In the genomic region with DNA sequence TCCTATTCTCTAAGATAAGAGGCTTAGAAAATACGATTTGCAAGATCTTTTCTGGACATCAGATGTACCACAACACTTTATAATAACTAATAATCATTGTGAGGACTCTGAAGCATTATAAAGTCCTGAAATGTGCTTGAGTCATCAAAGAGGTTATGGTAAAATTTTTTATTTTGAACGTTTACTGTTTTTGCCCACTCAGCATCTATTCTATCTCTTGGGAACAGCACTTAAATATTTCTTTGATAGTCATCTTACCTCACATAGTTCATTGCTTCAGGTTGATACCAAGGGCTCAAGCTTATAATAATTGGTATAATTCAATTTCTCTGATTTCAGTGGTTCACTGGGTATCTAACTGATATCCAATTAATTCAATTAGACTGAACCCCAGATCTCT, we compare ENCODE assay signal across 3 cellular contexts.
TF ChIP-seq lines count a peak whose summit lies in the region.

No MANE protein-coding gene starts in this region.

TF ChIP-seq in A549, 52 proteins besides CTCF, POLR2A, EP300 and RAD21:
- peak; percentile 51 for TF ChIP-seq MAFK (IDR thresholded peaks at IDR 0.05; ENCODE audit: partially characterized antibody)
- TF ChIP-seq, protein P1, sequence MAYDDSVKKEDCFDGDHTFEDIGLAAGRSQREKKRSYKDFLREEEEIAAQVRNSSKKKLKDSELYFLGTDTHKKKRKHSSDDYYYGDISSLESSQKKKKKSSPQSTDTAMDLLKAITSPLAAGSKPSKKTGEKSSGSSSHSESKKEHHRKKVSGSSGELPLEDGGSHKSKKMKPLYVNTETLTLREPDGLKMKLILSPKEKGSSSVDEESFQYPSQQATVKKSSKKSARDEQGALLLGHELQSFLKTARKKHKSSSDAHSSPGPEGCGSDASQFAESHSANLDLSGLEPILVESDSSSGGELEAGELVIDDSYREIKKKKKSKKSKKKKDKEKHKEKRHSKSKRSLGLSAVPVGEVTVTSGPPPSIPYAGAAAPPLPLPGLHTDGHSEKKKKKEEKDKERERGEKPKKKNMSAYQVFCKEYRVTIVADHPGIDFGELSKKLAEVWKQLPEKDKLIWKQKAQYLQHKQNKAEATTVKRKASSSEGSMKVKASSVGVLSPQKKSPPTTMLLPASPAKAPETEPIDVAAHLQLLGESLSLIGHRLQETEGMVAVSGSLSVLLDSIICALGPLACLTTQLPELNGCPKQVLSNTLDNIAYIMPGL (CRISPR knock-in tag; IDR thresholded peaks at IDR 0.05; ENCODE audit: borderline replicate concordance), result no peak

TF ChIP-seq in IMR-90, 13 proteins besides CTCF, POLR2A, EP300 and RAD21:
- TF ChIP-seq MAFK (IDR thresholded peaks at IDR 0.05; ENCODE audit: low read depth, low read length) (peak; percentile 79), RCOR1 (IDR thresholded peaks at IDR 0.05; ENCODE audit: insufficient replicate concordance, low read length) (no peak)

TF ChIP-seq in K562, 482 proteins besides CTCF, POLR2A, EP300 and RAD21:
- TF ChIP-seq ZNF316 (IDR thresholded peaks at IDR 0.05) (peak; percentile 35; the same call in 1 of the 2 replicates), MAFK (IDR thresholded peaks at IDR 0.05; ENCODE audit: low read length) (peak; percentile 36), MAFF (IDR thresholded peaks at IDR 0.05; ENCODE audit: low read length) (peak; percentile 38; the same call in 1 of the 2 replicates)
- TF ChIP-seq, protein P2, sequence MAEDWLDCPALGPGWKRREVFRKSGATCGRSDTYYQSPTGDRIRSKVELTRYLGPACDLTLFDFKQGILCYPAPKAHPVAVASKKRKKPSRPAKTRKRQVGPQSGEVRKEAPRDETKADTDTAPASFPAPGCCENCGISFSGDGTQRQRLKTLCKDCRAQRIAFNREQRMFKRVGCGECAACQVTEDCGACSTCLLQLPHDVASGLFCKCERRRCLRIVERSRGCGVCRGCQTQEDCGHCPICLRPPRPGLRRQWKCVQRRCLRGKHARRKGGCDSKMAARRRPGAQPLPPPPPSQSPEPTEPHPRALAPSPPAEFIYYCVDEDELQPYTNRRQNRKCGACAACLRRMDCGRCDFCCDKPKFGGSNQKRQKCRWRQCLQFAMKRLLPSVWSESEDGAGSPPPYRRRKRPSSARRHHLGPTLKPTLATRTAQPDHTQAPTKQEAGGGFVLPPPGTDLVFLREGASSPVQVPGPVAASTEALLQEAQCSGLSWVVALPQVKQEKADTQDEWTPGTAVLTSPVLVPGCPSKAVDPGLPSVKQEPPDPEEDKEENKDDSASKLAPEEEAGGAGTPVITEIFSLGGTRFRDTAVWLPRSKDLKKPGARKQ (CRISPR knock-in tag; IDR thresholded peaks at IDR 0.05), result no peak
